ENCODE assay signal across 19 cellular contexts in genomic region chr12:11865835-11866234, GRCh38.
DNase-seq lines count a peak whose midpoint lies in the region; ATAC-seq and TF ChIP-seq lines count a peak whose summit lies in the region.
"Had no signal": no experiment of that assay in that cellular context is flagged by ENCODE, and none has a peak within 500 bp of the region (broad histone marks: within the 10 kb centered on the region; RNA-seq: fewer than 3 reads in every experiment).

No MANE protein-coding gene starts in this region.

- POLR2A ChIA-PET in activated CD4-positive, alpha-beta T cell treated with anti-CD3 and anti-CD28 coated beads, Interleukin-2, amount 10 ng/mL, durations not matched to agents 7 days and 5 days (lab: Charles Lee) = no interaction called here
- POLR2A ChIA-PET in OCI-LY7 (lab: Charles Lee) = no interaction called here

- no peaks in the 10 kb centered on the region for H3K9me2 ChIP-seq in OCI-LY7 (ENCODE audit: insufficient read depth, low read length)

- peaks cover 7% of the 10 kb centered on the region; the same call in 1 of the 2 replicates for H3K9me3 ChIP-seq in OCI-LY7 (ENCODE audit: low read length)
- H3K9me3 ChIP-seq: BE2C had no signal

- DNase-seq in activated CD4-positive, alpha-beta T cell treated with anti-CD3 and anti-CD28 coated beads, Interleukin-2, amount 10 ng/mL, durations not matched to agents 7 days and 5 days = no peak
- no peak for DNase-seq in activated CD4-positive, alpha-beta T cell treated with anti-CD3 and anti-CD28 coated beads for 1 hour
- no peak for DNase-seq in activated T-helper 1 cell treated with anti-CD3 and anti-CD28 coated beads, Interleukin-12 subunit alpha, Interleukin-12 subunit beta, Interleukin-2, Interleukin-4 antibody, amounts not matched to agents 30 ng/mL and 10 ng/mL and 1 ng/mL, durations not matched to agents 14 hours and 24 hours and 36 hours (ENCODE audit: low spot score)
- DNase-seq in memory B cell (ENCODE audit: low spot score in 2 of 2) = no peak
- no peak for DNase-seq in endothelial cell (ENCODE audit: low spot score)
- no peak for DNase-seq in NCI-H187 (lab: John Stamatoyannopoulos, UW)
- DNase-seq in OCI-LY7 (ENCODE audit: low spot score) = no peak
- DNase-seq: BE2C; C1 segment of cervical spinal cord; CD4-positive, CD25-positive, alpha-beta regulatory T cell; CD8-positive, alpha-beta memory T cell; COR-L47; DMS 273 treated with DMSO at 0.1 percent for 48 hours; DMS79; GDM1; HCEC 1CT had no signal

- H2AFZ ChIP-seq in OCI-LY7 (ENCODE audit: low read length) = no peak overlapping the region
- H2AFZ ChIP-seq: GM23338 had no signal

- peaks cover 75% of the 10 kb centered on the region for H3K36me3 Mint-ChIP-seq in activated CD4-positive, alpha-beta T cell treated with anti-CD3 and anti-CD28 coated beads, Interleukin-2, amount 10 ng/mL, durations not matched to agents 7 days and 5 days (ENCODE audit: low read depth)
- peaks cover 83% of the 10 kb centered on the region for H3K36me3 Mint-ChIP-seq in activated T-helper 1 cell treated with anti-CD3 and anti-CD28 coated beads, Interleukin-12 subunit alpha, Interleukin-12 subunit beta, Interleukin-2, Interleukin-4 antibody, amounts not matched to agents 30 ng/mL and 10 ng/mL and 1 ng/mL, durations not matched to agents 14 hours and 24 hours and 36 hours (ENCODE audit: low read depth)
- H3K36me3 Mint-ChIP-seq in memory B cell (peaks cover 67% of the 10 kb centered on the region), endothelial cell (ENCODE audit: low read depth, unreplicated experiment) (peaks cover 75% of the 10 kb centered on the region)

- H3K4me3 Mint-ChIP-seq in activated CD4-positive, alpha-beta T cell treated with anti-CD3 and anti-CD28 coated beads, Interleukin-2, amount 10 ng/mL, durations not matched to agents 7 days and 5 days = no peak overlapping the region
- no peak overlapping the region for H3K4me3 Mint-ChIP-seq in activated T-helper 1 cell treated with anti-CD3 and anti-CD28 coated beads, Interleukin-12 subunit alpha, Interleukin-12 subunit beta, Interleukin-2, Interleukin-4 antibody, amounts not matched to agents 30 ng/mL and 10 ng/mL and 1 ng/mL, durations not matched to agents 14 hours and 24 hours and 36 hours
- H3K4me3 Mint-ChIP-seq in memory B cell (no peak overlapping the region), endothelial cell (ENCODE audit: unreplicated experiment) (no peak overlapping the region)
- H3K4me3 Mint-ChIP-seq: CD4-positive, CD25-positive, alpha-beta regulatory T cell; CD8-positive, alpha-beta memory T cell; GM23338; IgD-negative memory B cell had no signal

- H3K79me2 ChIP-seq in OCI-LY7 (ENCODE audit: insufficient read depth, low read depth, low read length) = no peaks in the 10 kb centered on the region

- peaks cover 59% of the 10 kb centered on the region for H3K36me3 ChIP-seq in OCI-LY7 (ENCODE audit: insufficient read depth, low read length)
- H3K36me3 ChIP-seq: BE2C had no signal

- H3K4me1 Mint-ChIP-seq in activated CD4-positive, alpha-beta T cell treated with anti-CD3 and anti-CD28 coated beads, Interleukin-2, amount 10 ng/mL, durations not matched to agents 7 days and 5 days = peaks cover 12% of the 10 kb centered on the region
- peaks cover 69% of the 10 kb centered on the region for H3K4me1 Mint-ChIP-seq in activated T-helper 1 cell treated with anti-CD3 and anti-CD28 coated beads, Interleukin-12 subunit alpha, Interleukin-12 subunit beta, Interleukin-2, Interleukin-4 antibody, amounts not matched to agents 30 ng/mL and 10 ng/mL and 1 ng/mL, durations not matched to agents 14 hours and 24 hours and 36 hours (ENCODE audit: low read depth)
- H3K4me1 Mint-ChIP-seq in memory B cell (peaks cover 11% of the 10 kb centered on the region), endothelial cell (ENCODE audit: unreplicated experiment) (peaks cover 43% of the 10 kb centered on the region)

- TF ChIP-seq CTCF in endothelial cell (IDR thresholded peaks at IDR 0.05; ENCODE audit: unreplicated experiment) = no peak
- TF ChIP-seq CTCF in OCI-LY7 (conservative IDR thresholded peaks at IDR 0.05; ENCODE audit: low read length) = no peak

- H3K27ac ChIP-seq in OCI-LY7 (ENCODE audit: low read depth, low read length, poor library complexity, severe bottlenecking) = no peak overlapping the region

- H3K27ac Mint-ChIP-seq in activated CD4-positive, alpha-beta T cell treated with anti-CD3 and anti-CD28 coated beads, Interleukin-2, amount 10 ng/mL, durations not matched to agents 7 days and 5 days = peak overlapping the region; percentile 14
- H3K27ac Mint-ChIP-seq in activated T-helper 1 cell treated with anti-CD3 and anti-CD28 coated beads, Interleukin-12 subunit alpha, Interleukin-12 subunit beta, Interleukin-2, Interleukin-4 antibody, amounts not matched to agents 30 ng/mL and 10 ng/mL and 1 ng/mL, durations not matched to agents 14 hours and 24 hours and 36 hours = peak overlapping the region; percentile 19
- H3K27ac Mint-ChIP-seq in memory B cell (peak overlapping the region; percentile 26), endothelial cell (ENCODE audit: unreplicated experiment) (no peak overlapping the region)
- H3K27ac Mint-ChIP-seq: CD4-positive, CD25-positive, alpha-beta regulatory T cell; CD8-positive, alpha-beta memory T cell; GM23338; IgD-negative memory B cell had no signal

- no peak overlapping the region for H3K4me2 ChIP-seq in OCI-LY7 (ENCODE audit: low read length)
- H3K4me2 ChIP-seq: GM23338 had no signal

- no peaks in the 10 kb centered on the region for H3K27me3 Mint-ChIP-seq in activated CD4-positive, alpha-beta T cell treated with anti-CD3 and anti-CD28 coated beads, Interleukin-2, amount 10 ng/mL, durations not matched to agents 7 days and 5 days
- no peaks in the 10 kb centered on the region for H3K27me3 Mint-ChIP-seq in activated T-helper 1 cell treated with anti-CD3 and anti-CD28 coated beads, Interleukin-12 subunit alpha, Interleukin-12 subunit beta, Interleukin-2, Interleukin-4 antibody, amounts not matched to agents 30 ng/mL and 10 ng/mL and 1 ng/mL, durations not matched to agents 14 hours and 24 hours and 36 hours (ENCODE audit: insufficient read depth)
- H3K27me3 Mint-ChIP-seq in memory B cell (no peaks in the 10 kb centered on the region), endothelial cell (ENCODE audit: unreplicated experiment) (no peaks in the 10 kb centered on the region)
- H3K27me3 Mint-ChIP-seq: CD4-positive, CD25-positive, alpha-beta regulatory T cell; CD8-positive, alpha-beta memory T cell; IgD-negative memory B cell had no signal

- no peaks in the 10 kb centered on the region for H4K20me1 ChIP-seq in OCI-LY7 (ENCODE audit: insufficient read depth, low read length)

- H3K4me1 ChIP-seq in OCI-LY7 (ENCODE audit: insufficient read depth, low read length, poor library complexity, severe bottlenecking) = peaks cover 10% of the 10 kb centered on the region

- no TSS peak for BruUV-seq in OCI-LY7 (replicated peaks; lab: Mats Ljungman, UMichigan)

- no peak overlapping the region for H3K4me3 ChIP-seq in OCI-LY7 (ENCODE audit: low read depth, low read length, poor library complexity, severe bottlenecking)
- H3K4me3 ChIP-seq: GM23338 had no signal

- no peak for ATAC-seq in memory B cell (ENCODE audit: low read depth)
- ATAC-seq: GM23338, HepG2 had no signal

- intact Hi-C loops in activated T-helper 1 cell treated with anti-CD3 and anti-CD28 coated beads, Interleukin-12 subunit alpha, Interleukin-12 subunit beta, Interleukin-2, Interleukin-4 antibody, amounts not matched to agents 30 ng/mL and 10 ng/mL and 1 ng/mL, durations not matched to agents 14 hours and 24 hours and 36 hours (cut with micrococcal nuclease) = loop anchor here (5.0 kb wide), 1 partner anchor 34 kb away; no protein-coding TSS in a partner anchor
- intact Hi-C loops in OCI-LY7 (cut with micrococcal nuclease; ENCODE audit: unreplicated experiment) = no loop called here

- CTCF ChIA-PET in activated CD4-positive, alpha-beta T cell treated with anti-CD3 and anti-CD28 coated beads, Interleukin-2, amount 10 ng/mL, durations not matched to agents 7 days and 5 days (lab: Charles Lee) = no interaction called here
- CTCF ChIA-PET in OCI-LY7 (lab: Charles Lee; ENCODE audit: unreplicated experiment) = no interaction called here

- peaks cover 21% of the 10 kb centered on the region for H3K9me3 Mint-ChIP-seq in activated CD4-positive, alpha-beta T cell treated with anti-CD3 and anti-CD28 coated beads, Interleukin-2, amount 10 ng/mL, durations not matched to agents 7 days and 5 days
- H3K9me3 Mint-ChIP-seq in activated T-helper 1 cell treated with anti-CD3 and anti-CD28 coated beads, Interleukin-12 subunit alpha, Interleukin-12 subunit beta, Interleukin-2, Interleukin-4 antibody, amounts not matched to agents 30 ng/mL and 10 ng/mL and 1 ng/mL, durations not matched to agents 14 hours and 24 hours and 36 hours = peaks cover 30% of the 10 kb centered on the region
- H3K9me3 Mint-ChIP-seq in memory B cell = peaks cover 11% of the 10 kb centered on the region
- H3K9me3 Mint-ChIP-seq in endothelial cell (ENCODE audit: unreplicated experiment) = no peaks in the 10 kb centered on the region
